ENCODE assay signal across 14 cellular contexts in the genomic region with DNA sequence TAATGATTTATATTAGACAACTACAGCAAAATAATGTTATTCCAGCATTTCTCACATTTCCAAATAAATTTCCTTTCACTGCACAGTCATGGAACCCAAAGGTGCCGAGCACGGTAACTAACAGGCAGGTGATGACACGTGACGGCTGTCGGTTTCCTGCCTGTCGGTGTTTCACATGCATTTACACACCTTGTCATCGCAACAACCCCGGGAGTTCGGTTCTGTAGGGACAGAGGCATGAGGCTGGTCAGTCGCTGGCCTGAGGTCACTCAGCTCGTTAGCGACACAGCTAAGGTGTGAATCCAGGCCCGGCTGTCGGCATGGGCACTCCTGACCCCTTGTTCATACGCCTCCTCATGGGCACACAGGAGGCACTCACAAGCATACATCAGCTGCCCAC. TPM values are rescaled to one million over a fixed set of nuclear protein-coding genes. Genes with fewer than 3 reads are reported as not detected.
DNase-seq lines count a peak whose midpoint lies in the region; ATAC-seq and TF ChIP-seq lines count a peak whose summit lies in the region.
"Had no signal": no experiment of that assay in that cellular context is flagged by ENCODE, and none has a peak within 500 bp of the region (broad histone marks: within the 10 kb centered on the region; RNA-seq: fewer than 3 reads in every experiment).

No MANE protein-coding gene starts in this region.

- no peak overlapping the region for H2BK120ac ChIP-seq in neuronal stem cell (ENCODE audit: low read depth, low read length)

- H3K27ac ChIP-seq in heart right ventricle (peak overlapping the region in 7 of 10 donors; percentile 33 to 92 (median 84)), SK-N-MC (peak overlapping the region; percentile 96), neuronal stem cell (replicated peaks; ENCODE audit: low read length) (no peak overlapping the region), upper lobe of right lung (no peak overlapping the region), dorsolateral prefrontal cortex (peak overlapping the region in 22 of 59 donors; percentile 8 to 91 (median 74))

- no peak overlapping the region for H2BK12ac ChIP-seq in neuronal stem cell (ENCODE audit: low read length)

- no peak overlapping the region for H4K8ac ChIP-seq in neuronal stem cell (ENCODE audit: low read depth, low read length)

- no peak overlapping the region for H3K4ac ChIP-seq in neuronal stem cell (ENCODE audit: low read length)

- H3K9me3 ChIP-seq in heart right ventricle = no peaks in the 10 kb centered on the region
- H3K9me3 ChIP-seq in SK-N-MC (ENCODE audit: low read depth, low read length) = no peaks in the 10 kb centered on the region
- H3K9me3 ChIP-seq in neuronal stem cell (replicated peaks in 1 of 2; ENCODE audit: control insufficient read depth in 2 of 2, insufficient read depth in 1 of 2, low read depth in 1 of 2, low read length in 2 of 2) = no peaks in the 10 kb centered on the region
- H3K9me3 ChIP-seq in upper lobe of right lung = no peaks in the 10 kb centered on the region
- H3K9me3 ChIP-seq: BLaER1 treated with 17β-estradiol and CSF1 and Interleukin-3, amounts not matched to agents 10 nM and 100 nM had no signal

- ATAC-seq in heart right ventricle (no peak), upper lobe of right lung (no peak)

- 86 to 91% methylated on average over 15 of the region's 15 CpGs for WGBS in heart right ventricle, 2 donors
- no CpG with 5 or more reads among the region's 15 CpGs for WGBS in neuronal stem cell (ENCODE audit: extremely low coverage in 2 of 2, insufficient read length in 2 of 2, insufficient replicate concordance in 1 of 2), 2 donors

- no peak overlapping the region for H2BK5ac ChIP-seq in neuronal stem cell (ENCODE audit: low read length)

- H3K79me1 ChIP-seq in neuronal stem cell (ENCODE audit: low read depth, low read length) = peaks cover 1% of the 10 kb centered on the region

- H3K14ac ChIP-seq in neuronal stem cell (ENCODE audit: low read length) = no peak overlapping the region

- intact Hi-C loops in heart right ventricle (cut with DNase I) = loop anchor here in 1 of 10 donors (5.0 to 10.0 kb wide), 2 partner anchors 58 to 531 kb away; a partner anchor contains a TSS
- intact Hi-C loops in cardiac septum (cut with DNase I) = loop anchor here (10.0 kb wide), 1 partner anchor 141 kb away; no protein-coding TSS in a partner anchor
- intact Hi-C loops in upper lobe of right lung (cut with DNase I) = no loop called here
- intact Hi-C loops in dorsolateral prefrontal cortex (cut with DNase I) = no loop called here

- H3K27me3 ChIP-seq in heart right ventricle (no peaks in the 10 kb centered on the region), neuronal stem cell (ENCODE audit: control insufficient read depth in 3 of 3, insufficient read depth in 3 of 3, low read depth in 1 of 3, low read length in 3 of 3) (no peaks in the 10 kb centered on the region), upper lobe of right lung (no peaks in the 10 kb centered on the region), dorsolateral prefrontal cortex (no peaks in the 10 kb centered on the region)
- H3K27me3 ChIP-seq: BLaER1 treated with 17β-estradiol and CSF1 and Interleukin-3, amounts not matched to agents 10 nM and 100 nM had no signal

- no peak overlapping the region for H3K4me2 ChIP-seq in neuronal stem cell (ENCODE audit: insufficient read depth, low read length, poor library complexity, severe bottlenecking)

- H2AK5ac ChIP-seq in neuronal stem cell (ENCODE audit: low read depth, low read length) = no peak overlapping the region

- no peak overlapping the region for H2AFZ ChIP-seq in neuronal stem cell (ENCODE audit: low read length)

- H3K36me3 ChIP-seq in heart right ventricle (peaks cover 0 to 41% (median 12%) of the 10 kb centered on the region in 9 donors), SK-N-MC (ENCODE audit: insufficient read depth, low read length) (peaks cover 8% of the 10 kb centered on the region), neuronal stem cell (replicated peaks in 1 of 2; ENCODE audit: control insufficient read depth in 2 of 2, insufficient read depth in 2 of 2, low read length in 2 of 2) (peaks cover 8 to 16% of the 10 kb centered on the region in 2 donors), upper lobe of right lung (peaks cover 13% of the 10 kb centered on the region)

- no peak overlapping the region for H3K4me3 ChIP-seq in heart right ventricle
- no peak overlapping the region for H3K4me3 ChIP-seq in SK-N-MC
- H3K4me3 ChIP-seq in neuronal stem cell (ENCODE audit: low read length in 2 of 2) = no peak overlapping the region
- H3K4me3 ChIP-seq in upper lobe of right lung = no peak overlapping the region
- no peak overlapping the region for H3K4me3 ChIP-seq in dorsolateral prefrontal cortex
- H3K4me3 ChIP-seq: BLaER1 treated with 17β-estradiol and CSF1 and Interleukin-3, amounts not matched to agents 10 nM and 100 nM had no signal

- peak overlapping the region; percentile 52 for H3K23ac ChIP-seq in neuronal stem cell (ENCODE audit: low read depth, low read length, poor library complexity)

- DNase-seq in heart right ventricle (no peak), cardiac septum (ENCODE audit: low spot score) (no peak), SK-N-MC (ENCODE audit: low read depth, low spot score) (no peak), neuronal stem cell (ENCODE audit: low spot score) (no peak), upper lobe of right lung (peak; percentile 36), DMS114 treated with DMSO at 0.1 percent for 48 hours (lab: John Stamatoyannopoulos, UW; ENCODE audit: unreplicated experiment) (no peak), dorsolateral prefrontal cortex (no peak)
- DNase-seq: 8988T; ACHN; CD4-positive, CD25-positive, alpha-beta regulatory T cell; GOT3; H9; IMR-90 had no signal

- H2BK15ac ChIP-seq in neuronal stem cell (ENCODE audit: low read length) = no peak overlapping the region

- H3K9ac ChIP-seq in SK-N-MC (ENCODE audit: insufficient read length) (peak overlapping the region; percentile 69), neuronal stem cell (ENCODE audit: low read depth, low read length, poor library complexity) (no peak overlapping the region)

- H3K18ac ChIP-seq in neuronal stem cell (ENCODE audit: low read length) = no peak overlapping the region

- no peak overlapping the region for H4K91ac ChIP-seq in neuronal stem cell (ENCODE audit: low read depth, low read length, poor library complexity)

- H3K4me1 ChIP-seq in heart right ventricle (peaks cover 28 to 88% (median 67%) of the 10 kb centered on the region in 9 donors), neuronal stem cell (ENCODE audit: control insufficient read depth in 2 of 2, insufficient read depth in 1 of 2, low read depth in 1 of 2, low read length in 2 of 2) (no peaks in the 10 kb centered on the region), upper lobe of right lung (peaks cover 18% of the 10 kb centered on the region)

- TF ChIP-seq CTCF in heart right ventricle (IDR thresholded peaks at IDR 0.05) (no peak), upper lobe of right lung (IDR thresholded peaks at IDR 0.05) (no peak), dorsolateral prefrontal cortex (IDR thresholded peaks at IDR 0.05 in 54 of 56, conservative IDR thresholded peaks at IDR 0.05 in 2 of 56; ENCODE audit: low read depth in 1 of 56, partially characterized antibody in 56 of 56) (no peak)

RNA-seq across cellular contexts. Expression of a gene that starts 9.9 kb away (rescaled TPM):
- total RNA-seq in heart right ventricle (10 to 100 TPM in 4 of 10 donors, 1 to 10 TPM in 6; 8.3 to 11.7 (median 9.9) TPM), cardiac septum (8.1 TPM), upper lobe of right lung (16.0 TPM), dorsolateral prefrontal cortex (10 to 100 TPM; 15.6 to 42.0 (median 23.9) TPM)
- 10 to 100 TPM in 1 of 2 donors, 1 to 10 TPM in 1; 7.7 to 10.7 TPM for polyA plus RNA-seq in heart right ventricle
- 23.4 TPM for polyA plus RNA-seq in neuronal stem cell (2013, experiment 1 of 2)
- polyA plus RNA-seq in neuronal stem cell (2013, experiment 2 of 2) = 22.3 TPM

RNA-seq across cellular contexts. Expression of a gene that starts 28.2 kb away (rescaled TPM):
- total RNA-seq in heart right ventricle (100 to 1,000 TPM in 5 of 10 donors, 10 to 100 TPM in 5; 70.2 to 178 (median 97.2) TPM), cardiac septum (130 TPM), upper lobe of right lung (242 TPM), dorsolateral prefrontal cortex (100 to 1,000 TPM; 122 to 627 (median 268) TPM)
- 100 to 1,000 TPM in 1 of 2 donors, 10 to 100 TPM in 1; 38.6 to 112 TPM for polyA plus RNA-seq in heart right ventricle
- 19.4 TPM for polyA plus RNA-seq in neuronal stem cell (2013, experiment 1 of 2)
- polyA plus RNA-seq in neuronal stem cell (2013, experiment 2 of 2) = 19.4 TPM

RNA-seq across cellular contexts. Expression of a gene that starts 59.8 kb away (rescaled TPM):
- total RNA-seq in heart right ventricle (10 to 100 TPM; 14.7 to 32.9 (median 24.0) TPM), cardiac septum (23.5 TPM), upper lobe of right lung (6.3 TPM), dorsolateral prefrontal cortex (100 to 1,000 TPM in 114 of 120 experiments, 10 to 100 TPM in 6; 57.3 to 255 (median 154) TPM)
- polyA plus RNA-seq in heart right ventricle = 1 to 10 TPM; 8.6 to 9.2 TPM
- 3.7 TPM for polyA plus RNA-seq in neuronal stem cell (2013, experiment 1 of 2)
- polyA plus RNA-seq in neuronal stem cell (2013, experiment 2 of 2) = 3.7 TPM

Comparison
In these comparisons a context has a peak if more than half of its experiments do, and no peak if none do; other contexts are left out.
1. H3K27ac ChIP-seq: peak in heart right ventricle (7 of 10) and SK-N-MC (single experiment); none in neuronal stem cell (single experiment) and upper lobe of right lung (single experiment).